ENCODE assay signal across 9 cellular contexts in genomic region chr12:29889737-29890136, GRCh38.
A peak's percentile ranks its signal among the peaks of the same experiment; 100 is the strongest.
DNase-seq lines count a peak whose midpoint lies in the region; ATAC-seq, FAIRE-seq and TF ChIP-seq lines count a peak whose summit lies in the region.
"Had no signal": no experiment of that assay in that cellular context is flagged by ENCODE, and none has a peak within 500 bp of the region (broad histone marks: within the 10 kb centered on the region; RNA-seq: fewer than 3 reads in every experiment).

No MANE protein-coding gene starts in this region.

- in situ Hi-C loops in astrocyte of the cerebellum (cut with HindIII; ENCODE audit: low sequenced_read_pairs), result no loop called here

- no peaks in the 10 kb centered on the region for H3F3A ChIP-seq in MM.1S (ENCODE audit: insufficient read depth, low read length)

- H3K4me1 ChIP-seq in MM.1S (ENCODE audit: low read length) (no peaks in the 10 kb centered on the region), kidney (ENCODE audit: control insufficient read depth in 1 of 2, insufficient read depth in 1 of 2, low read depth in 1 of 2, low read length in 2 of 2) (no peaks in the 10 kb centered on the region)
- H3K4me1 ChIP-seq: SJSA1 had no signal

- H2AFZ ChIP-seq in MM.1S (ENCODE audit: low read length), result no peak overlapping the region

- H3K9me2 ChIP-seq in MM.1S (replicated peaks; ENCODE audit: insufficient read depth, low read length), result no peaks in the 10 kb centered on the region

- no peak for FAIRE-seq in kidney (lab: Jason Lieb, UNC)

- no peaks in the 10 kb centered on the region for H3K79me2 ChIP-seq in MM.1S (ENCODE audit: low read length)

- H3K27ac Mint-ChIP-seq in type B pancreatic cell, result no peak overlapping the region

- intact Hi-C loops in kidney (cut with DNase I), result no loop called here

- H3K36me3 ChIP-seq in MM.1S (replicated peaks; ENCODE audit: insufficient read depth, low read length), result no peaks in the 10 kb centered on the region
- H3K36me3 ChIP-seq in kidney (ENCODE audit: control insufficient read depth in 1 of 2, insufficient read depth in 2 of 2, low read length in 2 of 2), result no peaks in the 10 kb centered on the region
- H3K36me3 ChIP-seq: SJSA1 had no signal

- peaks cover 21% of the 10 kb centered on the region for H3K9me3 Mint-ChIP-seq in type B pancreatic cell

- H3K9ac ChIP-seq in MM.1S (ENCODE audit: low read length) (no peak overlapping the region), kidney (ENCODE audit: low read length in 2 of 2) (no peak overlapping the region)

- no peaks in the 10 kb centered on the region for H4K20me1 ChIP-seq in MM.1S (ENCODE audit: insufficient read depth, low read length)

- no peaks in the 10 kb centered on the region for H3K4me1 Mint-ChIP-seq in type B pancreatic cell (ENCODE audit: unreplicated experiment)

- TF ChIP-seq CTCF in GM12865 (IDR thresholded peaks at IDR 0.05; ENCODE audit: insufficient read depth, low read depth, low read length, missing control alignments) (peak; percentile 31), MM.1S (IDR thresholded peaks at IDR 0.05; ENCODE audit: low read length) (peak; percentile 51), astrocyte of the cerebellum (IDR thresholded peaks at IDR 0.05; ENCODE audit: low read depth, low read length, missing control alignments) (peak; percentile 23), kidney (IDR thresholded peaks at IDR 0.05; ENCODE audit: borderline replicate concordance, extremely low read depth, insufficient read depth) (peak; percentile 29), type B pancreatic cell (conservative IDR thresholded peaks at IDR 0.05) (peak; percentile 69)

- H3K4me3 ChIP-seq in GM12865 (ENCODE audit: low read depth, low read length) (no peak overlapping the region), MM.1S (ENCODE audit: low read length) (no peak overlapping the region), astrocyte of the cerebellum (ENCODE audit: low read depth, low read length) (no peak overlapping the region), kidney (ENCODE audit: low read length in 2 of 2) (no peak overlapping the region)
- H3K4me3 ChIP-seq: SJSA1 had no signal

- no peak for ATAC-seq in GM18868 (IDR thresholded peaks at IDR 0.05; ENCODE audit: unreplicated experiment)

- peaks cover 3% of the 10 kb centered on the region for H3K36me3 Mint-ChIP-seq in type B pancreatic cell

- no peak overlapping the region for H3K4me3 Mint-ChIP-seq in type B pancreatic cell

- H3K27me3 Mint-ChIP-seq in type B pancreatic cell, result no peaks in the 10 kb centered on the region

- no peak overlapping the region for H3K4me2 ChIP-seq in MM.1S (ENCODE audit: low read depth, low read length)

- H3K9me3 ChIP-seq in MM.1S (replicated peaks; ENCODE audit: insufficient read depth, low read length) (no peaks in the 10 kb centered on the region), kidney (ENCODE audit: control insufficient read depth in 1 of 2, low read length in 2 of 2) (no peaks in the 10 kb centered on the region)
- H3K9me3 ChIP-seq: SJSA1 had no signal

- H3K27ac ChIP-seq in MM.1S (ENCODE audit: low read length) (no peak overlapping the region), kidney (ENCODE audit: low read depth in 2 of 2, low read length in 2 of 2) (no peak overlapping the region)
- H3K27ac ChIP-seq: SJSA1 had no signal

- H3K27me3 ChIP-seq in MM.1S (replicated peaks; ENCODE audit: insufficient read depth, low read length), result no peaks in the 10 kb centered on the region
- H3K27me3 ChIP-seq: SJSA1 had no signal

- DNase-seq in GM12865 (ENCODE audit: low read depth) (peak; percentile 26), MM.1S (no peak), astrocyte of the cerebellum (ENCODE audit: low read depth) (no peak), kidney (no peak), type B pancreatic cell (ENCODE audit: extremely low spot score, unreplicated experiment) (no peak), HPDE6-E6E7 (ENCODE audit: extremely low spot score) (no peak), DMS114 treated with DMSO at 0.1 percent for 48 hours (lab: John Stamatoyannopoulos, UW; ENCODE audit: unreplicated experiment) (no peak)
